ENCODE assay signal across 8 cellular contexts in the genomic region with DNA sequence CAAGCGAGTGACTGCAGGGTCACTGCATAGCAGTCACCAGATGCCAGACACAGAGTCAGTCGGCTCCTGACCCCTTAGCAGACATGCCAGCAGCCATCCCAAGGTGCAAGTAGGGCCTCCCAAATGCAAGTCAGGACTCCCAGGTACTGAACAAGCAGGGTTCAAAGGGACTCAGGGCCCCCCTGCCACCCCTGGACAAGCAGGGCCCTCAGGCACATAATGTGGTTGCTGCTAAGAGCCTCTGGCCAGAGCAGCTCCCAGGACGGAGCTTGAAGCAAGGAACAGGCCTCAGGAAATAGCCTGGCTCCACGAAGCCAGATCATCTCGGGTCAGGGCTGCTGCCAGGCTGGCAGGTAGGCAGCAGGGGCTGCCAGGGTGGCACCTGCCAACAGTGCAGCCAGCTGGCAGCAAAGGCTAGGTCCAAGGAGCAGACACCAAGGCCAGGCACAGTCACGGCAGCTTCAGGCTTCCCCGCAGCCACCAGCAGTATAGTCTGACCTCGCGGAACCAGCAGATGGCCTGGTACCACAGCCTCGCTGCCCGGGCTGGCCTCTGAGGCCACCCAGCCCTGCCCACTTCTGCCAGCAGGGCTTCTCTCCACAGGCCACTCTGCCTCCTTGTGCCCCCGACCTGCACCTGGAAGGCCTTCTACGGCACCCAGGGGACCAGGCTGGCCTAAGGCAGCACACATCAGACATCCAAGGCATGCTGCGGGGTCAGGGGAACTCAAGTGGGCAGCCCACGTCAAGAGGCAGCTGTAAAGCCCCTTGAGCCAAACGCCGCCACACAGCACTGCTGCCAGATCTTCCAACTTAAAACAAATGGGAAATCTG. TPM values are rescaled to one million over a fixed set of nuclear protein-coding genes. Genes with fewer than 3 reads are reported as not detected.
DNase-seq lines count a peak whose midpoint lies in the region; ATAC-seq and TF ChIP-seq lines count a peak whose summit lies in the region.

No MANE protein-coding gene starts in this region.

- DNase-seq in G401 (ENCODE audit: low spot score): peak; percentile 98
- DNase-seq in SK-N-SH: peak; percentile 76
- DNase-seq in endodermal cell: peak; percentile 48
- peak; percentile 53 for DNase-seq in pons (ENCODE audit: low spot score)
- DNase-seq in GM03348 (ENCODE audit: low spot score): no peak
- DNase-seq in HEK293T (ENCODE audit: extremely low spot score): no peak

- peaks cover 47% of the 10 kb centered on the region for H3K4me1 Mint-ChIP-seq in endodermal cell

- peak; percentile 24 for TF ChIP-seq RAD21 in SK-N-SH (IDR thresholded peaks at IDR 0.05; ENCODE audit: low read length)

- ATAC-seq in HG03025 (IDR thresholded peaks at IDR 0.05; ENCODE audit: low FRiP score, unreplicated experiment) (no peak), GM19467 (IDR thresholded peaks at IDR 0.05; ENCODE audit: unreplicated experiment) (no peak)

- H3K36me3 Mint-ChIP-seq in endodermal cell (ENCODE audit: low read depth): peaks cover 8% of the 10 kb centered on the region

- H3K79me2 ChIP-seq in SK-N-SH (ENCODE audit: insufficient read depth): peaks cover 98% of the 10 kb centered on the region

- no peaks in the 10 kb centered on the region for H3K9me3 Mint-ChIP-seq in endodermal cell

- in situ Hi-C loops in G401 (cut with HindIII; ENCODE audit: low sequenced_read_pairs): no loop called here

- H3K4me3 ChIP-seq in SK-N-SH (ENCODE audit: low read depth in 2 of 2, low read length in 1 of 2) (no peak overlapping the region), endodermal cell (ENCODE audit: low read length) (no peak overlapping the region)

- CTCF ChIA-PET in SK-N-SH (lab: Yijun Ruan, JAX): interaction anchor here (0.7 to 7.9 kb wide), 14 partner anchors 8 to 152 kb away, joined by 3 to 75 read pairs (median 5); no protein-coding TSS in a partner anchor
- CTCF ChIA-PET in HEK293T (lab: Yijun Ruan, JAX): interaction anchor here (0.6 kb wide), 1 partner anchor 12 kb away, joined by 3 read pairs; no protein-coding TSS in a partner anchor

- peaks cover 7% of the 10 kb centered on the region for H3F3A ChIP-seq in SK-N-SH (replicated peaks; ENCODE audit: insufficient read depth)

- TF ChIP-seq CTCF in SK-N-SH (IDR thresholded peaks at IDR 0.05): no peak
- no peak for TF ChIP-seq CTCF in endodermal cell (conservative IDR thresholded peaks at IDR 0.05)

- H3K27ac ChIP-seq in SK-N-SH (ENCODE audit: low read depth in 2 of 2, low read length in 1 of 2) (peak overlapping the region; percentile 42 to 93; a peak in 3 of 4 replicates), endodermal cell (ENCODE audit: low read depth, low read length) (peak overlapping the region; percentile 47)

- H3K4me1 ChIP-seq in SK-N-SH (ENCODE audit: control insufficient read depth in 1 of 2, insufficient read depth in 2 of 2, low read depth in 1 of 2, low read length in 1 of 2) (peaks cover 86 to 99% of the 10 kb centered on the region in 2 experiments), endodermal cell (ENCODE audit: control insufficient read depth, insufficient read depth, low read length) (peaks cover 31% of the 10 kb centered on the region)

- WGBS in SK-N-SH (ENCODE audit: low lambda C conversion rate): 54% methylated on average over 4 of the region's 17 CpGs
- WGBS in endodermal cell (ENCODE audit: insufficient coverage in 1 of 2, insufficient read length in 1 of 2), 2 experiments: 87 to 91% methylated on average over 14 to 17 of the region's 17 CpGs

- no peak overlapping the region for H3K27ac Mint-ChIP-seq in endodermal cell

- no peaks in the 10 kb centered on the region for H3K27me3 ChIP-seq in SK-N-SH (ENCODE audit: insufficient read depth)
- no peaks in the 10 kb centered on the region for H3K27me3 ChIP-seq in endodermal cell (ENCODE audit: control insufficient read depth, insufficient read depth, low read length, poor library complexity, severe bottlenecking)

- no peaks in the 10 kb centered on the region for H3K9me2 ChIP-seq in SK-N-SH

- H3K4me3 Mint-ChIP-seq in endodermal cell: no peak overlapping the region

- H3K36me3 ChIP-seq in SK-N-SH (replicated peaks in 1 of 2; ENCODE audit: control insufficient read depth in 1 of 2, insufficient read depth in 2 of 2, low read length in 1 of 2) (no peaks in the 10 kb centered on the region), endodermal cell (ENCODE audit: control insufficient read depth, insufficient read depth, low read length) (peaks cover 3% of the 10 kb centered on the region)

- H3K9me3 ChIP-seq in SK-N-SH (no peaks in the 10 kb centered on the region), endodermal cell (ENCODE audit: control insufficient read depth, low read length) (no peaks in the 10 kb centered on the region)

- H3K4me2 ChIP-seq in SK-N-SH: peak overlapping the region; percentile 98; the same call in 1 of the 2 replicates

- no peaks in the 10 kb centered on the region for H3K27me3 Mint-ChIP-seq in endodermal cell (ENCODE audit: insufficient read depth)

- H4K20me1 ChIP-seq in SK-N-SH (ENCODE audit: insufficient read depth): peaks cover 75% of the 10 kb centered on the region

- H3K9ac ChIP-seq in SK-N-SH (no peak overlapping the region; the same call in 1 of the 2 replicates), endodermal cell (ENCODE audit: extremely low read depth, low read length, poor library complexity, severe bottlenecking) (no peak overlapping the region)

- no peak for TF ChIP-seq EP300 in SK-N-SH (IDR thresholded peaks at IDR 0.05; ENCODE audit: borderline replicate concordance in 1 of 2, low read depth in 1 of 2, low read length in 1 of 2)

- POLR2A ChIA-PET in SK-N-SH (lab: Yijun Ruan, JAX) (interaction anchor here (1.3 to 2.0 kb wide), 3 partner anchors 8 to 144 kb away, joined by 3 to 5 read pairs (median 3); no protein-coding TSS in a partner anchor), HEK293T (lab: Yijun Ruan, JAX) (no interaction called here)

- no peak overlapping the region for H2AFZ ChIP-seq in SK-N-SH (ENCODE audit: low read depth)

TF ChIP-seq in SK-N-SH, 30 proteins besides CTCF, POLR2A, EP300 and RAD21 (continues in another document):
- TF ChIP-seq, protein P1, sequence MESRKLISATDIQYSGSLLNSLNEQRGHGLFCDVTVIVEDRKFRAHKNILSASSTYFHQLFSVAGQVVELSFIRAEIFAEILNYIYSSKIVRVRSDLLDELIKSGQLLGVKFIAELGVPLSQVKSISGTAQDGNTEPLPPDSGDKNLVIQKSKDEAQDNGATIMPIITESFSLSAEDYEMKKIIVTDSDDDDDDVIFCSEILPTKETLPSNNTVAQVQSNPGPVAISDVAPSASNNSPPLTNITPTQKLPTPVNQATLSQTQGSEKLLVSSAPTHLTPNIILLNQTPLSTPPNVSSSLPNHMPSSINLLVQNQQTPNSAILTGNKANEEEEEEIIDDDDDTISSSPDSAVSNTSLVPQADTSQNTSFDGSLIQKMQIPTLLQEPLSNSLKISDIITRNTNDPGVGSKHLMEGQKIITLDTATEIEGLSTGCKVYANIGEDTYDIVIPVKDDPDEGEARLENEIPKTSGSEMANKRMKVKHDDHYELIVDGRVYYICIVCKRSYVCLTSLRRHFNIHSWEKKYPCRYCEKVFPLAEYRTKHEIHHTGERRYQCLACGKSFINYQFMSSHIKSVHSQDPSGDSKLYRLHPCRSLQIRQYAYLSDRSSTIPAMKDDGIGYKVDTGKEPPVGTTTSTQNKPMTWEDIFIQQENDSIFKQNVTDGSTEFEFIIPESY (IDR thresholded peaks at IDR 0.05; ENCODE audit: borderline replicate concordance, low read depth): no peak
- no peak for TF ChIP-seq SIN3A (IDR thresholded peaks at IDR 0.05; ENCODE audit: borderline replicate concordance, low read depth, low read length)

TF ChIP-seq in HEK293T, 16 proteins besides CTCF, POLR2A, EP300 and RAD21:
- TF ChIP-seq FOXA1 (IDR thresholded peaks at IDR 0.05) (no peak), LEF1 (IDR thresholded peaks at IDR 0.05; ENCODE audit: borderline replicate concordance) (no peak), FOXM1 (IDR thresholded peaks at IDR 0.05; ENCODE audit: borderline replicate concordance) (no peak), FOXK2 (IDR thresholded peaks at IDR 0.05) (no peak), ELF4 (IDR thresholded peaks at IDR 0.05) (no peak)
- TF ChIP-seq, protein P2, sequence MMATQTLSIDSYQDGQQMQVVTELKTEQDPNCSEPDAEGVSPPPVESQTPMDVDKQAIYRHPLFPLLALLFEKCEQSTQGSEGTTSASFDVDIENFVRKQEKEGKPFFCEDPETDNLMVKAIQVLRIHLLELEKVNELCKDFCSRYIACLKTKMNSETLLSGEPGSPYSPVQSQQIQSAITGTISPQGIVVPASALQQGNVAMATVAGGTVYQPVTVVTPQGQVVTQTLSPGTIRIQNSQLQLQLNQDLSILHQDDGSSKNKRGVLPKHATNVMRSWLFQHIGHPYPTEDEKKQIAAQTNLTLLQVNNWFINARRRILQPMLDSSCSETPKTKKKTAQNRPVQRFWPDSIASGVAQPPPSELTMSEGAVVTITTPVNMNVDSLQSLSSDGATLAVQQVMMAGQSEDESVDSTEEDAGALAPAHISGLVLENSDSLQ (IDR thresholded peaks at IDR 0.05): no peak

RNA-seq across cellular contexts. Expression of a gene that starts 7.4 kb away (rescaled TPM):
- total RNA-seq in G401 (2014; rRNA removed; shearing (Covaris generic)): 12.4 and 18.6 TPM in 2 replicates
- polyA plus RNA-seq in SK-N-SH (2012; rRNA removed): 17.9 and 26.2 TPM in 2 replicates
- 15.9 and 18.6 TPM in 2 replicates for polyA plus RNA-seq in SK-N-SH (2012; cell fraction: cytosol; rRNA removed)
- 32.9 and 55.0 TPM in 2 replicates for polyA plus RNA-seq in SK-N-SH (2012; cell fraction: nucleus; rRNA removed)
- total RNA-seq in endodermal cell: 10 to 100 TPM; 56.7 to 60.8 TPM
- polyA plus RNA-seq in endodermal cell (2013, experiment 1 of 2): 21.5 TPM
- polyA plus RNA-seq in endodermal cell (2013, experiment 2 of 2): 20.4 TPM

RNA-seq across cellular contexts. Expression of a gene that starts 35.7 kb away (rescaled TPM):
- total RNA-seq in G401 (2014; rRNA removed; shearing (Covaris generic)): 17.1 and 39.0 TPM in 2 replicates
- 106 and 117 TPM in 2 replicates for polyA plus RNA-seq in SK-N-SH (2012; rRNA removed)
- 54.1 and 69.2 TPM in 2 replicates for polyA plus RNA-seq in SK-N-SH (2012; cell fraction: cytosol; rRNA removed)
- polyA plus RNA-seq in SK-N-SH (2012; cell fraction: nucleus; rRNA removed): 90.7 and 100 TPM in 2 replicates
- total RNA-seq in endodermal cell: 10 to 100 TPM; 45.7 TPM
- polyA plus RNA-seq in endodermal cell (2013, experiment 1 of 2): 39.5 TPM
- polyA plus RNA-seq in endodermal cell (2013, experiment 2 of 2): 35.1 TPM

RNA-seq across cellular contexts. Expression of a gene that starts 42.8 kb away (rescaled TPM):
- 0.68 and 23.4 TPM in 2 replicates for total RNA-seq in G401 (2014; rRNA removed; shearing (Covaris generic))
- 4.0 and 6.1 TPM in 2 replicates for polyA plus RNA-seq in SK-N-SH (2012; rRNA removed)
- 1.7 and 2.5 TPM in 2 replicates for polyA plus RNA-seq in SK-N-SH (2012; cell fraction: cytosol; rRNA removed)
- polyA plus RNA-seq in SK-N-SH (2012; cell fraction: nucleus; rRNA removed): 40.1 and 41.3 TPM in 2 replicates
- 1 to 10 TPM; 6.6 to 9.3 TPM for total RNA-seq in endodermal cell
- polyA plus RNA-seq in endodermal cell (2013, experiment 1 of 2): 3.7 TPM
- polyA plus RNA-seq in endodermal cell (2013, experiment 2 of 2): 3.3 TPM

RNA-seq across cellular contexts. Expression of a gene that starts 56.5 kb away (rescaled TPM):
- 31.9 and 32.8 TPM in 2 replicates for total RNA-seq in G401 (2014; rRNA removed; shearing (Covaris generic))
- polyA plus RNA-seq in SK-N-SH (2012; rRNA removed): 28.4 and 30.2 TPM in 2 replicates
- 11.0 and 21.1 TPM in 2 replicates for polyA plus RNA-seq in SK-N-SH (2012; cell fraction: cytosol; rRNA removed)
- 29.1 and 30.8 TPM in 2 replicates for polyA plus RNA-seq in SK-N-SH (2012; cell fraction: nucleus; rRNA removed)
- total RNA-seq in endodermal cell: 10 to 100 TPM in 1 of 2 donors, 1 to 10 TPM in 1; 8.3 to 12.7 TPM
- 14.6 TPM for polyA plus RNA-seq in endodermal cell (2013, experiment 1 of 2)
- 15.4 TPM for polyA plus RNA-seq in endodermal cell (2013, experiment 2 of 2)

Comparison
In these comparisons a context has a peak if more than half of its experiments do, and no peak if none do; other contexts are left out.
1. DNase-seq: peak in G401 (single experiment), SK-N-SH (single experiment), endodermal cell (single experiment) and pons (single experiment); none in GM03348 (single experiment) and HEK293T (single experiment).